28 cellular contexts compared by ENCODE assay signal in genomic region chr3:21449738-21450137, GRCh38.
"Had no signal": no experiment of that assay in that cellular context is flagged by ENCODE, and none has a peak within 500 bp of the region (broad histone marks: within the 10 kb centered on the region; RNA-seq: fewer than 3 reads in every experiment).

No MANE protein-coding gene starts in this region.

- H3K27me3 ChIP-seq: cardiac muscle cell, SJCRH30 had no signal

- H3K27ac ChIP-seq: cardiac muscle cell, PC-9, RWPE1, SJCRH30, SK-N-MC, WERI-Rb-1 had no signal

- H3K4me3 ChIP-seq: cardiac muscle cell, PC-9, SJCRH30, SK-N-MC had no signal

- ATAC-seq: activated CD8-positive, alpha-beta memory T cell treated with anti-CD3 and anti-CD28 coated beads, Interleukin-2, amount 10 ng/mL, durations not matched to agents 7 days and 5 days; activated naive CD8-positive, alpha-beta T cell treated with anti-CD3 and anti-CD28 coated beads, Interleukin-2, amount 50 U/mL, for 24 hours had no signal

- H3K36me3 ChIP-seq: cardiac muscle cell, SJCRH30, WERI-Rb-1 had no signal

- H3K9me3 ChIP-seq: SJCRH30 had no signal

- DNase-seq: activated CD4-positive, alpha-beta memory T cell treated with anti-CD3 and anti-CD28 coated beads, Interleukin-2, amount 10 ng/mL, durations not matched to agents 7 days and 5 days; activated CD4-positive, alpha-beta T cell treated with anti-CD3 and anti-CD28 coated beads for 1 hour; activated CD4-positive, alpha-beta T cell treated with anti-CD3 and anti-CD28 coated beads for 48 hours; activated CD4-positive, CD25-positive, alpha-beta regulatory T cell; activated CD8-positive, alpha-beta memory T cell treated with anti-CD3 and anti-CD28 coated beads for 24 hours; activated CD8-positive, alpha-beta memory T cell treated with anti-CD3 and anti-CD28 coated beads, Interleukin-2, amount 10 ng/mL, durations not matched to agents 7 days and 5 days; activated CD8-positive, alpha-beta memory T cell treated with anti-CD3 and anti-CD28 coated beads, Interleukin-2, amount 50 U/mL, for 48 hours; activated effector memory CD4-positive, alpha-beta T cell treated with Interleukin-2 at 50 U/mL for 16 hours; activated naive CD4-positive, alpha-beta T cell treated with anti-CD3 and anti-CD28 coated beads, Interleukin-2, amount 10 ng/mL, durations not matched to agents 7 days and 5 days; activated naive CD8-positive, alpha-beta T cell treated with anti-CD3 and anti-CD28 coated beads, Interleukin-2, amount 50 U/mL, for 24 hours; activated T-cell treated with anti-CD3 and anti-CD28 coated beads, Interleukin-2, amount 50 U/mL, for 48 hours; anterior cingulate cortex; NCI-H1105 treated with DMSO at 0.1 percent for 48 hours; NCI-H1436; NCI-H1694; NCI-H1930; NCI-H2081 treated with DMSO at 0.1 percent for 48 hours; NCI-H345; NCI-H524 treated with DMSO at 0.1 percent for 48 hours; NK-92 treated with Interleukin-12 subunit alpha and Interleukin-12 subunit beta, amount 100 ng/mL, for 24 hours; PC-9; SHP77; SJCRH30; T1000; WERI-Rb-1 had no signal

- H3K4me1 ChIP-seq: SJCRH30 had no signal
